11 cellular contexts compared by ENCODE assay signal in the genomic region with DNA sequence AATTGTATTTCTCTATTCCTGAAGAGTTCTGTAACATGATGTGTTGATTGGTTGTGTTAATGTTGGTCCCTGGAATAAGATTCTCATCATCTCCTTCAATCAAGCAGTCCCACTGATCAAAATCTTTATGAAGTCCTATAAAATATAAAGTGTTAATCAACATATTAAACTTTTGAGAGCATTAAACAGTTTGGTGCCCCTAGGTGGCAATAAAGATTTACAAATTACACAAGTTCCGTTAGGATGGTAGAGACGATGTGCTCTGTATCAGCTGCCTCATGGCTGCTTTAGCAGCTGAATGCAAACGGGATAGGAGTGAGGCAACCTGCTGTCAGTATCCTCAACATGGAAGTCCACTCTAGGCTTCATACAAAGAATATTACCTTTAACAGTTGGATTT. TPM values are rescaled to one million over a fixed set of nuclear protein-coding genes. Genes with fewer than 3 reads are reported as not detected.
DNase-seq lines count a peak whose midpoint lies in the region; FAIRE-seq and TF ChIP-seq lines count a peak whose summit lies in the region.
"Had no signal": no experiment of that assay in that cellular context is flagged by ENCODE, and none has a peak within 500 bp of the region (broad histone marks: within the 10 kb centered on the region; RNA-seq: fewer than 3 reads in every experiment).

No MANE protein-coding gene starts in this region.

- no peak overlapping the region for H3K27ac ChIP-seq in H1 (ENCODE audit: low read depth, low read length)
- H3K27ac ChIP-seq: gastroesophageal sphincter had no signal

- no peak for TF ChIP-seq POLR2A in H1 (IDR thresholded peaks at IDR 0.05; ENCODE audit: control extremely low read depth in 1 of 2, low read depth in 2 of 2, low read length in 2 of 2)
- TF ChIP-seq POLR2A in GM12892 (IDR thresholded peaks at IDR 0.05; ENCODE audit: low read depth, low read length) = no peak
- no peak for TF ChIP-seq POLR2A in GM12891 (IDR thresholded peaks at IDR 0.05; ENCODE audit: low read depth, low read length)

- H3K4me3 ChIP-seq in H1 (ENCODE audit: extremely low read depth in 1 of 4, insufficient read depth in 2 of 4, low read depth in 3 of 4, low read length in 4 of 4) = no peak overlapping the region
- H3K4me3 ChIP-seq: gastroesophageal sphincter had no signal

- no peaks in the 10 kb centered on the region for H3K79me2 ChIP-seq in H1 (ENCODE audit: control insufficient read depth in 1 of 2, insufficient read depth in 2 of 2, low read length in 2 of 2)

- peaks cover 36% of the 10 kb centered on the region for H3K27me3 Mint-ChIP-seq in osteocyte (ENCODE audit: unreplicated experiment)

- no peaks in the 10 kb centered on the region for H3K9me3 Mint-ChIP-seq in osteocyte (ENCODE audit: unreplicated experiment)
- H3K9me3 Mint-ChIP-seq: activated T-cell treated with anti-CD3 and anti-CD28 coated beads, Interleukin-2, amount 50 U/mL, for 24 hours had no signal

- no peaks in the 10 kb centered on the region for H4K20me1 ChIP-seq in H1 (replicated peaks in 1 of 2; ENCODE audit: control insufficient read depth in 1 of 2, insufficient read depth in 2 of 2, low read length in 2 of 2)

- H3K4me2 ChIP-seq in H1 (ENCODE audit: insufficient read depth in 1 of 2, low read depth in 2 of 2, low read length in 2 of 2) = no peak overlapping the region

- no peak overlapping the region for H2BK120ac ChIP-seq in H1 (replicated peaks; ENCODE audit: low read depth, low read length)

- WGBS in H1 (ENCODE audit: extremely low coverage in 1 of 2, insufficient coverage in 1 of 2, insufficient read length in 1 of 2, insufficient replicate concordance in 2 of 2, low coverage in 1 of 2, low lambda C conversion rate in 2 of 2, missing lambda C conversion rate in 1 of 2), 2 experiments = 56% methylated on average over 3 of the region's 3 CpGs; no CpG with 5 or more reads in 1 of the 2 experiments

- H3K56ac ChIP-seq in H1 (replicated peaks; ENCODE audit: insufficient read length, low read depth, low read length) = no peak overlapping the region

- H3K18ac ChIP-seq in H1 (ENCODE audit: extremely low read depth, low read length) = no peak overlapping the region

- peak in 1 of 3 experiments; percentile 5; a peak in 1 of 4 replicates for TF ChIP-seq CTCF in H1 (IDR thresholded peaks at IDR 0.05; ENCODE audit: control extremely low read depth in 1 of 3, insufficient read depth in 1 of 3, low read depth in 1 of 3, low read length in 3 of 3)
- peak; percentile 28 for TF ChIP-seq CTCF in osteocyte (IDR thresholded peaks at IDR 0.05)

- no peak overlapping the region for H3K14ac ChIP-seq in H1 (ENCODE audit: insufficient read length)

- H3K36me3 ChIP-seq in H1 (ENCODE audit: control insufficient read depth in 2 of 4, insufficient read depth in 4 of 4, low read length in 3 of 4) = no peaks in the 10 kb centered on the region
- H3K36me3 ChIP-seq: gastroesophageal sphincter had no signal

- H3K23me2 ChIP-seq in H1 (ENCODE audit: low read depth, low read length) = no peaks in the 10 kb centered on the region

- TF ChIP-seq RAD21 in H1 (IDR thresholded peaks at IDR 0.05 in 1 of 2, conservative IDR thresholded peaks at IDR 0.05 in 1 of 2; ENCODE audit: low read depth in 2 of 2, low read length in 2 of 2) = peak; percentile 46 to 49

- H3K4ac ChIP-seq in H1 (replicated peaks; ENCODE audit: insufficient read length, low read depth, low read length) = no peak overlapping the region

- no peaks in the 10 kb centered on the region for H3K27me3 ChIP-seq in H1 (replicated peaks in 1 of 4; ENCODE audit: control insufficient read depth in 3 of 4, extremely low read depth in 1 of 4, insufficient read depth in 3 of 4, low read length in 3 of 4)
- H3K27me3 ChIP-seq: gastroesophageal sphincter had no signal

- no peak overlapping the region for H3K27ac Mint-ChIP-seq in osteocyte (ENCODE audit: unreplicated experiment)
- H3K27ac Mint-ChIP-seq: activated T-cell treated with anti-CD3 and anti-CD28 coated beads, Interleukin-2, amount 50 U/mL, for 24 hours had no signal

- no peaks in the 10 kb centered on the region for H3K79me1 ChIP-seq in H1 (ENCODE audit: low read depth, low read length)

- H3K4me1 Mint-ChIP-seq in osteocyte (ENCODE audit: unreplicated experiment) = no peaks in the 10 kb centered on the region

- H3K9me3 ChIP-seq in H1 (ENCODE audit: insufficient read depth in 2 of 2, low read depth in 1 of 2, low read length in 1 of 2) = no peaks in the 10 kb centered on the region
- H3K9me3 ChIP-seq: gastroesophageal sphincter had no signal

- no peak overlapping the region for H4K5ac ChIP-seq in H1 (ENCODE audit: insufficient read length, low read depth, low read length)

- H2BK15ac ChIP-seq in H1 (ENCODE audit: low read length) = no peak overlapping the region

- POLR2A ChIA-PET in H1 (lab: Charles Lee; ENCODE audit: partially characterized antibody) = no interaction called here

- no peaks in the 10 kb centered on the region for H3K4me1 ChIP-seq in H1 (replicated peaks in 1 of 4; ENCODE audit: control insufficient read depth in 3 of 4, insufficient read depth in 4 of 4, low read length in 3 of 4)
- H3K4me1 ChIP-seq: gastroesophageal sphincter had no signal

- H3K36me3 Mint-ChIP-seq in osteocyte (ENCODE audit: unreplicated experiment) = no peaks in the 10 kb centered on the region

- no peak overlapping the region for H3K4me3 Mint-ChIP-seq in osteocyte (ENCODE audit: unreplicated experiment)
- H3K4me3 Mint-ChIP-seq: activated T-cell treated with anti-CD3 and anti-CD28 coated beads, Interleukin-2, amount 50 U/mL, for 24 hours had no signal

- no peak overlapping the region for H3K23ac ChIP-seq in H1 (ENCODE audit: insufficient read length)

- H3K9ac ChIP-seq in H1 (replicated peaks in 1 of 4; ENCODE audit: extremely low read depth in 1 of 4, low read depth in 3 of 4, low read length in 3 of 4) = no peak overlapping the region

- H4K8ac ChIP-seq in H1 (ENCODE audit: extremely low read depth, insufficient read depth, low read length) = no peak overlapping the region

- no peak overlapping the region for H4K91ac ChIP-seq in H1 (replicated peaks; ENCODE audit: insufficient read length, low read length)

- H2BK20ac ChIP-seq in H1 (ENCODE audit: low read length) = no peak overlapping the region

- TF ChIP-seq EP300 in H1 (IDR thresholded peaks at IDR 0.05; ENCODE audit: borderline replicate concordance in 1 of 2, low read depth in 2 of 2, low read length in 2 of 2) = no peak

- H2BK5ac ChIP-seq in H1 (ENCODE audit: low read depth, low read length) = no peak overlapping the region

- no peak overlapping the region for H2AFZ ChIP-seq in H1 (ENCODE audit: low read length)

- DNase-seq in DMS79 treated with DMSO at 0.1 percent for 48 hours (lab: John Stamatoyannopoulos, UW) (peak; percentile 19), DMS79 (lab: John Stamatoyannopoulos, UW) (no peak), NCI-H524 treated with DMSO at 0.1 percent for 48 hours (lab: John Stamatoyannopoulos, UW) (peak; percentile 2), H1 (ENCODE audit: low read depth in 1 of 2, low spot score in 2 of 2) (no peak), osteocyte (ENCODE audit: extremely low spot score, unreplicated experiment) (no peak), iPS-NIHi7 (ENCODE audit: extremely low spot score) (no peak), GM12892 (ENCODE audit: insufficient read length) (no peak), GM12891 (ENCODE audit: insufficient read length, low spot score) (no peak)
- DNase-seq: activated T-cell treated with anti-CD3 and anti-CD28 coated beads, Interleukin-2, amount 50 U/mL, for 24 hours; NCI-H1694 had no signal

- no peak overlapping the region for H2BK12ac ChIP-seq in H1 (ENCODE audit: low read depth, low read length)

- no peak overlapping the region for H2AK5ac ChIP-seq in H1 (ENCODE audit: low read depth, low read length)

- CTCF ChIA-PET in H1 (lab: Charles Lee; ENCODE audit: partially characterized antibody) = interaction anchor here (0.7 to 1.9 kb wide), 5 partner anchors 18 to 156 kb away, joined by 3 to 7 read pairs (median 3); no protein-coding TSS in a partner anchor

- FAIRE-seq in H1 (lab: Jason Lieb, UNC) = no peak
- no peak for FAIRE-seq in GM12892 (lab: Jason Lieb, UNC)
- FAIRE-seq in GM12891 (lab: Jason Lieb, UNC) = no peak

RNA-seq across cellular contexts. Expression of a gene that starts 16.9 kb away (rescaled TPM):
- 0.19 TPM in 1 of 2 replicates, not detected in the other for total RNA-seq in H1 (2021; fragmentation: NEBNext Ultra II Directional; extraction: Animal tissue kit (Norgen Biotek cat#: 25700))
- 0.02 and 0.06 TPM in 2 replicates for polyA plus RNA-seq in H1 (2011; rRNA removed)
- polyA plus RNA-seq in H1 (2011; cell fraction: cytosol; rRNA removed) = 0.09 TPM
- 0.27 TPM for polyA plus RNA-seq in H1 (2011; cell fraction: nucleus; rRNA removed)
- polyA plus RNA-seq in H1 (2012, experiment 1 of 2) = 0.05 to 0.83 TPM (median 0.12 TPM) in 4 replicates
- not detected for polyA plus RNA-seq in H1 (2012, experiment 2 of 2)
- polyA plus RNA-seq in H1 (2013, experiment 1 of 2) = 0.04 TPM
- polyA plus RNA-seq in H1 (2013, experiment 2 of 2) = 0.04 TPM
- 0.09 and 0.10 TPM in 2 replicates for polyA minus RNA-seq in H1 (2011; rRNA and poly(A)+ RNA removed)
- polyA minus RNA-seq in H1 (2011; cell fraction: cytosol; rRNA and poly(A)+ RNA removed) = not detected
- polyA minus RNA-seq in H1 (2011; cell fraction: nucleus; rRNA and poly(A)+ RNA removed) = 0.20 TPM
- 0.03 and 0.05 TPM in 2 replicates for total RNA-seq in osteocyte
- polyA plus RNA-seq in GM12892 (2012; ENCODE audit: missing spikeins) = not detected
- polyA plus RNA-seq in GM12891 (2012; ENCODE audit: low read depth, missing spikeins) = not detected

RNA-seq across cellular contexts. Expression of a gene that starts 30.6 kb away (rescaled TPM):
- total RNA-seq in H1 (2021; fragmentation: NEBNext Ultra II Directional; extraction: Animal tissue kit (Norgen Biotek cat#: 25700)) = 1.5 and 1.9 TPM in 2 replicates
- polyA plus RNA-seq in H1 (2011; rRNA removed) = 1.3 and 2.2 TPM in 2 replicates
- polyA plus RNA-seq in H1 (2011; cell fraction: cytosol; rRNA removed) = 2.2 TPM
- polyA plus RNA-seq in H1 (2011; cell fraction: nucleus; rRNA removed) = 1.0 TPM
- 1.9 to 3.2 TPM (median 2.6 TPM) in 4 replicates for polyA plus RNA-seq in H1 (2012, experiment 1 of 2)
- polyA plus RNA-seq in H1 (2012, experiment 2 of 2) = 0.68 TPM
- polyA plus RNA-seq in H1 (2013, experiment 1 of 2) = 3.5 TPM
- 4.2 TPM for polyA plus RNA-seq in H1 (2013, experiment 2 of 2)
- 1.7 and 3.3 TPM in 2 replicates for polyA minus RNA-seq in H1 (2011; rRNA and poly(A)+ RNA removed)
- 2.0 TPM for polyA minus RNA-seq in H1 (2011; cell fraction: cytosol; rRNA and poly(A)+ RNA removed)
- polyA minus RNA-seq in H1 (2011; cell fraction: nucleus; rRNA and poly(A)+ RNA removed) = 1.9 TPM
- not detected in 2 replicates for total RNA-seq in osteocyte
- not detected for polyA plus RNA-seq in GM12892 (2012; ENCODE audit: missing spikeins)
- not detected for polyA plus RNA-seq in GM12891 (2012; ENCODE audit: low read depth, missing spikeins)
- total RNA-seq: gastroesophageal sphincter had no signal

RNA-seq across cellular contexts. Expression of a gene that starts 42.2 kb away (rescaled TPM):
- not detected in 2 replicates for total RNA-seq in H1 (2021; fragmentation: NEBNext Ultra II Directional; extraction: Animal tissue kit (Norgen Biotek cat#: 25700))
- 0.05 TPM in 1 of 2 replicates, not detected in the other for polyA plus RNA-seq in H1 (2011; rRNA removed)
- polyA plus RNA-seq in H1 (2011; cell fraction: cytosol; rRNA removed) = not detected
- polyA plus RNA-seq in H1 (2011; cell fraction: nucleus; rRNA removed) = not detected
- not detected in 4 replicates for polyA plus RNA-seq in H1 (2012, experiment 1 of 2)
- polyA plus RNA-seq in H1 (2012, experiment 2 of 2) = not detected
- not detected for polyA plus RNA-seq in H1 (2013, experiment 1 of 2)
- not detected for polyA plus RNA-seq in H1 (2013, experiment 2 of 2)
- not detected in 2 replicates for polyA minus RNA-seq in H1 (2011; rRNA and poly(A)+ RNA removed)
- not detected for polyA minus RNA-seq in H1 (2011; cell fraction: cytosol; rRNA and poly(A)+ RNA removed)
- not detected for polyA minus RNA-seq in H1 (2011; cell fraction: nucleus; rRNA and poly(A)+ RNA removed)
- not detected in 2 replicates for total RNA-seq in osteocyte
- polyA plus RNA-seq in GM12892 (2012; ENCODE audit: missing spikeins) = not detected
- polyA plus RNA-seq in GM12891 (2012; ENCODE audit: low read depth, missing spikeins) = not detected

RNA-seq across cellular contexts. Expression of a gene that starts 51.8 kb away (rescaled TPM):
- total RNA-seq in H1 (2021; fragmentation: NEBNext Ultra II Directional; extraction: Animal tissue kit (Norgen Biotek cat#: 25700)) = 8.4 and 9.5 TPM in 2 replicates
- polyA plus RNA-seq in H1 (2011; rRNA removed) = 4.9 and 7.3 TPM in 2 replicates
- polyA plus RNA-seq in H1 (2011; cell fraction: cytosol; rRNA removed) = 13.3 TPM
- polyA plus RNA-seq in H1 (2011; cell fraction: nucleus; rRNA removed) = 18.2 TPM
- polyA plus RNA-seq in H1 (2012, experiment 1 of 2) = 13.2 to 19.8 TPM (median 17.1 TPM) in 4 replicates
- 1.1 TPM for polyA plus RNA-seq in H1 (2012, experiment 2 of 2)
- 7.5 TPM for polyA plus RNA-seq in H1 (2013, experiment 1 of 2)
- 5.7 TPM for polyA plus RNA-seq in H1 (2013, experiment 2 of 2)
- polyA minus RNA-seq in H1 (2011; rRNA and poly(A)+ RNA removed) = 3.9 and 4.9 TPM in 2 replicates
- 10.6 TPM for polyA minus RNA-seq in H1 (2011; cell fraction: cytosol; rRNA and poly(A)+ RNA removed)
- 13.9 TPM for polyA minus RNA-seq in H1 (2011; cell fraction: nucleus; rRNA and poly(A)+ RNA removed)
- total RNA-seq in osteocyte = 7.6 and 8.2 TPM in 2 replicates
- not detected for polyA plus RNA-seq in GM12892 (2012; ENCODE audit: missing spikeins)
- polyA plus RNA-seq in GM12891 (2012; ENCODE audit: low read depth, missing spikeins) = not detected

RNA-seq across cellular contexts. Expression of a gene that starts 51.9 kb away (rescaled TPM):
- total RNA-seq in H1 (2021; fragmentation: NEBNext Ultra II Directional; extraction: Animal tissue kit (Norgen Biotek cat#: 25700)) = 2.4 and 2.5 TPM in 2 replicates
- polyA plus RNA-seq in H1 (2011; rRNA removed) = 0.20 and 0.71 TPM in 2 replicates
- 1.3 TPM for polyA plus RNA-seq in H1 (2011; cell fraction: cytosol; rRNA removed)
- polyA plus RNA-seq in H1 (2011; cell fraction: nucleus; rRNA removed) = 0.29 TPM
- 0.97 to 1.6 TPM (median 1.4 TPM) in 4 replicates for polyA plus RNA-seq in H1 (2012, experiment 1 of 2)
- polyA plus RNA-seq in H1 (2012, experiment 2 of 2) = 0.12 TPM
- 1.5 TPM for polyA plus RNA-seq in H1 (2013, experiment 1 of 2)
- 2.1 TPM for polyA plus RNA-seq in H1 (2013, experiment 2 of 2)
- 0.73 and 1.6 TPM in 2 replicates for polyA minus RNA-seq in H1 (2011; rRNA and poly(A)+ RNA removed)
- polyA minus RNA-seq in H1 (2011; cell fraction: cytosol; rRNA and poly(A)+ RNA removed) = 0.81 TPM
- polyA minus RNA-seq in H1 (2011; cell fraction: nucleus; rRNA and poly(A)+ RNA removed) = 1.3 TPM
- 0.30 TPM in 1 of 2 replicates, not detected in the other for total RNA-seq in osteocyte
- not detected for polyA plus RNA-seq in GM12892 (2012; ENCODE audit: missing spikeins)
- polyA plus RNA-seq in GM12891 (2012; ENCODE audit: low read depth, missing spikeins) = not detected

Comparison
In these comparisons a context has a peak if more than half of its experiments do, and no peak if none do; other contexts are left out.
1. DNase-seq: peak in DMS79 treated with DMSO at 0.1 percent for 48 hours (single experiment) and NCI-H524 treated with DMSO at 0.1 percent for 48 hours (single experiment); none in DMS79 (single experiment), H1 (0 of 2), osteocyte (single experiment), iPS-NIHi7 (single experiment), GM12892 (single experiment) and GM12891 (single experiment).